Comparison of ENCODE assay signal across 14 cellular contexts in genomic region chr1:191695865-191696264, GRCh38.
A peak's percentile ranks its signal among the peaks of the same experiment; 100 is the strongest.
DNase-seq lines count a peak whose midpoint lies in the region; ATAC-seq and TF ChIP-seq lines count a peak whose summit lies in the region.
"Had no signal": no experiment of that assay in that cellular context is flagged by ENCODE, and none has a peak within 500 bp of the region (broad histone marks: within the 10 kb centered on the region; RNA-seq: fewer than 3 reads in every experiment).

No MANE protein-coding gene starts in this region.

- in situ Hi-C loops in HAP-1 (cut with MboI; ENCODE audit: low sequenced_read_pairs): no loop called here

- H3K4me3 ChIP-seq in A673 (ENCODE audit: low read depth, low read length, poor library complexity, severe bottlenecking) (no peak overlapping the region), breast epithelium (no peak overlapping the region), HAP-1 (no peak overlapping the region)
- H3K4me3 ChIP-seq: A549, gastrocnemius medialis had no signal

- no peak for TF ChIP-seq POLR2A in breast epithelium (IDR thresholded peaks at IDR 0.05)

- no peaks in the 10 kb centered on the region for H3K9me3 ChIP-seq in A673 (ENCODE audit: low read depth, low read length, poor library complexity, severe bottlenecking)
- no peaks in the 10 kb centered on the region for H3K9me3 ChIP-seq in breast epithelium
- no peaks in the 10 kb centered on the region for H3K9me3 ChIP-seq in HAP-1
- H3K9me3 ChIP-seq: A549, gastrocnemius medialis had no signal

- DNase-seq in A673 (ENCODE audit: low spot score): peak; percentile 9
- peak; percentile 4 for DNase-seq in LHCN-M2 (ENCODE audit: low read depth)
- DNase-seq in breast epithelium (ENCODE audit: low spot score in 2 of 2): no peak
- DNase-seq in mucosa of gallbladder (ENCODE audit: low spot score): no peak
- DNase-seq in HuH-7 (ENCODE audit: low spot score): no peak
- no peak for DNase-seq in HAP-1 (ENCODE audit: low spot score in 2 of 2)
- DNase-seq: activated T-cell treated with anti-CD3 and anti-CD28 coated beads for 4 hours, gastrocnemius medialis, mesendoderm, NCI-H446, T-cell had no signal

- H3K36me3 ChIP-seq in A673 (ENCODE audit: insufficient read depth, low read length, poor library complexity, severe bottlenecking): no peaks in the 10 kb centered on the region
- no peaks in the 10 kb centered on the region for H3K36me3 ChIP-seq in breast epithelium
- H3K36me3 ChIP-seq in HAP-1 (replicated peaks): no peaks in the 10 kb centered on the region
- H3K36me3 ChIP-seq: gastrocnemius medialis had no signal

- no peaks in the 10 kb centered on the region for H3K27me3 ChIP-seq in A673 (replicated peaks; ENCODE audit: insufficient read depth, low read depth, low read length, poor library complexity)
- no peaks in the 10 kb centered on the region for H3K27me3 ChIP-seq in breast epithelium
- no peaks in the 10 kb centered on the region for H3K27me3 ChIP-seq in HAP-1 (ENCODE audit: low read depth)
- H3K27me3 ChIP-seq: gastrocnemius medialis had no signal

- BruUV-seq in A673 (replicated peaks; lab: Mats Ljungman, UMichigan): no TSS peak

- H3K4me1 ChIP-seq in A673 (ENCODE audit: insufficient read depth, low read length, poor library complexity, severe bottlenecking) (no peaks in the 10 kb centered on the region), breast epithelium (no peaks in the 10 kb centered on the region), HAP-1 (peaks cover 8% of the 10 kb centered on the region)
- H3K4me1 ChIP-seq: A549, gastrocnemius medialis had no signal

- ATAC-seq in GM19397 (IDR thresholded peaks at IDR 0.05; ENCODE audit: unreplicated experiment) (peak; percentile 87), HG02943 (IDR thresholded peaks at IDR 0.05; ENCODE audit: low read depth, unreplicated experiment) (peak; percentile 84)
- ATAC-seq: A549, gastrocnemius medialis, T-cell had no signal

- intact Hi-C loops in A673 (cut with micrococcal nuclease; ENCODE audit: unreplicated experiment) (no loop called here), breast epithelium (cut with DNase I; ENCODE audit: low total_unique reads) (no loop called here)

- CTCF ChIA-PET in A673 (lab: Charles Lee): no interaction called here

- POLR2A ChIA-PET in A673 (lab: Charles Lee; ENCODE audit: low non-redundant PET): no interaction called here

- no peak overlapping the region for H3K27ac ChIP-seq in A673 (ENCODE audit: low read depth, low read length, poor library complexity, severe bottlenecking)
- H3K27ac ChIP-seq in breast epithelium: no peak overlapping the region
- H3K27ac ChIP-seq: A549, gastrocnemius medialis had no signal

- TF ChIP-seq CTCF in A673 (conservative IDR thresholded peaks at IDR 0.05; ENCODE audit: low read depth, low read length): no peak
- no peak for TF ChIP-seq CTCF in breast epithelium (IDR thresholded peaks at IDR 0.05)

Comparison
In these comparisons a context has a peak if more than half of its experiments do, and no peak if none do; other contexts are left out.
1. DNase-seq: peak in A673 (single experiment) and LHCN-M2 (single experiment); none in breast epithelium (0 of 2), mucosa of gallbladder (single experiment), HuH-7 (single experiment) and HAP-1 (0 of 2).